ENCODE assay signal across 1 cellular context in genomic region chr9:18442629-18443491, GRCh38.
A peak's percentile ranks its signal among the peaks of the same experiment; 100 is the strongest.
TF ChIP-seq lines count a peak whose summit lies in the region.

No MANE protein-coding gene starts in this region.

TF ChIP-seq in HepG2, 621 proteins besides CTCF, POLR2A, EP300 and RAD21 (continued from another document):
- no peak for TF ChIP-seq ZNF597 (CRISPR knock-in tag; IDR thresholded peaks at IDR 0.05)
- TF ChIP-seq ZNF749 (CRISPR knock-in tag; IDR thresholded peaks at IDR 0.05; ENCODE audit: borderline replicate concordance) = no peak
- TF ChIP-seq ZNF569 (CRISPR knock-in tag; IDR thresholded peaks at IDR 0.05; ENCODE audit: borderline replicate concordance) = no peak
- no peak for TF ChIP-seq ZNF280D (CRISPR knock-in tag; IDR thresholded peaks at IDR 0.05)
- no peak for TF ChIP-seq HMGA1 (CRISPR knock-in tag; conservative IDR thresholded peaks at IDR 0.05)
- TF ChIP-seq TIGD3 (CRISPR knock-in tag; IDR thresholded peaks at IDR 0.05; ENCODE audit: borderline replicate concordance) = no peak
- no peak for TF ChIP-seq THAP11 (CRISPR knock-in tag; IDR thresholded peaks at IDR 0.05)
- TF ChIP-seq NBN (conservative IDR thresholded peaks at IDR 0.05) = no peak
- TF ChIP-seq ZNF747 (CRISPR knock-in tag; IDR thresholded peaks at IDR 0.05; ENCODE audit: borderline replicate concordance) = no peak
- TF ChIP-seq XBP1 (CRISPR knock-in tag; IDR thresholded peaks at IDR 0.05) = no peak
- TF ChIP-seq ZNF530 (CRISPR knock-in tag; IDR thresholded peaks at IDR 0.05; ENCODE audit: low read depth) = no peak
- TF ChIP-seq ATF7 (IDR thresholded peaks at IDR 0.05) = peak; percentile 59; the same call in 1 of the 2 replicates
- no peak for TF ChIP-seq ATF7 (CRISPR knock-in tag; IDR thresholded peaks at IDR 0.05)
- TF ChIP-seq ZNF12 (CRISPR knock-in tag; IDR thresholded peaks at IDR 0.05) = no peak
- no peak for TF ChIP-seq PHF20 (CRISPR knock-in tag; IDR thresholded peaks at IDR 0.05)
- TF ChIP-seq KAT2B (IDR thresholded peaks at IDR 0.05; ENCODE audit: borderline replicate concordance, low read depth, low read length) = no peak
- TF ChIP-seq ZNF878 (CRISPR knock-in tag; IDR thresholded peaks at IDR 0.05) = no peak
- TF ChIP-seq JDP2 (CRISPR knock-in tag; IDR thresholded peaks at IDR 0.05; ENCODE audit: borderline replicate concordance) = no peak
